In the genomic region with DNA sequence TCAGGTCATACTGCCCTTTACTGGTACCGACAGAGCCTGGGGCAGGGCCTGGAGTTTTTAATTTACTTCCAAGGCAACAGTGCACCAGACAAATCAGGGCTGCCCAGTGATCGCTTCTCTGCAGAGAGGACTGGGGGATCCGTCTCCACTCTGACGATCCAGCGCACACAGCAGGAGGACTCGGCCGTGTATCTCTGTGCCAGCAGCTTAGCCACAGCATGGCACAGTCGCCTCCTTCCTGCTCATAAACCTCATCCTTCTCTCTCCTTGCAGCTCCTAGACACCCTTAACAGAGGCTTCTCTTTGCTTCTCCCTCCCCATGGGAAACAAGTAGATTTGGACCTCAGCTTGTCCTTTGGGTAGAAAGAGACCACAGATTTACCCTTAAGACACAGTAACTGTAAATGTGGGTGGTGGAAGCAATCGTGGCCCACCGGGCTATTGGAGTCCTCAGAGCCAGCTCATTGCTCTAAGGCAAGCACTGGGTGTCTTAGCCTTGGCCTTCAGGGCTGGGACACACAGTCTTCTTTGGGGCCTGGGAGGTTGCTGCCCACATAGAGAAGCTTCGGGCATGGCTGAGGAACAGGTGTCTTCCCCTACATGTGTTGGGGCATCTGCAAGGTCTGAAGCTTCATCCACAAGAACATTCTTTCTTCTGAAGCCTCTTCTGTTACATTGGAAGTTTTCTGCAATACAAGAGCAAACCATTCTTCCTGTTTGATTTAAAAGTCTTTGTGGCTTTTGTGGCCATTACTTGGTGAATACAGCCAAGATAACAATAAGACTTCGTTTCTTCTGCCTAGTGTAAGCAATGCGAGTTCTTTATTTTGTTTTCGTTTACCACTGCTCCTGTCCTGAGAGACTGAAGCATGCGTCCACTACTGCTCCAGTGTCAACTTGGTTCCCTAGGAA, we compare ENCODE assay signal across 20 cellular contexts.
A peak's percentile ranks its signal among the peaks of the same experiment; 100 is the strongest.
DNase-seq lines count a peak whose midpoint lies in the region; ATAC-seq and TF ChIP-seq lines count a peak whose summit lies in the region.
"Had no signal": no experiment of that assay in that cellular context is flagged by ENCODE, and none has a peak within 500 bp of the region (broad histone marks: within the 10 kb centered on the region; RNA-seq: fewer than 3 reads in every experiment).

No MANE protein-coding gene starts in this region.

- no peaks in the 10 kb centered on the region for H3K9me3 Mint-ChIP-seq in activated naive CD4-positive, alpha-beta T cell treated with anti-CD3 and anti-CD28 coated beads, Interleukin-2, amount 50 U/mL, for 24 hours
- H3K9me3 Mint-ChIP-seq in activated T-helper 2 cell treated with anti-CD3 and anti-CD28 coated beads, Interferon-gamma antibody, Interleukin-2, Interleukin-4, amounts not matched to agents 10 μg/mL and 5 μg/mL and 100 μg/mL, durations not matched to agents 14 hours and 24 hours and 36 hours, result no peaks in the 10 kb centered on the region
- H3K9me3 Mint-ChIP-seq in stimulated activated effector memory CD8-positive, alpha-beta T cell treated with anti-CD3 and anti-CD28 coated beads, Interleukin-12 subunit alpha, Interleukin-12 subunit beta, amount 100 ng/mL, for 72 hours, result no peaks in the 10 kb centered on the region
- H3K9me3 Mint-ChIP-seq: memory B cell had no signal

- H3K9me3 ChIP-seq in Loucy (ENCODE audit: insufficient read depth, low read depth, low read length), result no peaks in the 10 kb centered on the region
- H3K9me3 ChIP-seq in sigmoid colon, result no peaks in the 10 kb centered on the region
- H3K9me3 ChIP-seq: tibial nerve had no signal

- TF ChIP-seq CTCF in Loucy (conservative IDR thresholded peaks at IDR 0.05; ENCODE audit: low read length) (no peak), sigmoid colon (IDR thresholded peaks at IDR 0.05) (no peak)

- H3K4me3 ChIP-seq in Loucy (ENCODE audit: low read length, poor library complexity, severe bottlenecking), result peak overlapping the region; percentile 77
- H3K4me3 ChIP-seq in sigmoid colon, result no peak overlapping the region
- H3K4me3 ChIP-seq: tibial nerve had no signal

- peaks cover 39% of the 10 kb centered on the region for H3K4me1 Mint-ChIP-seq in activated naive CD4-positive, alpha-beta T cell treated with anti-CD3 and anti-CD28 coated beads, Interleukin-2, amount 50 U/mL, for 24 hours
- H3K4me1 Mint-ChIP-seq in activated T-helper 2 cell treated with anti-CD3 and anti-CD28 coated beads, Interferon-gamma antibody, Interleukin-2, Interleukin-4, amounts not matched to agents 10 μg/mL and 5 μg/mL and 100 μg/mL, durations not matched to agents 14 hours and 24 hours and 36 hours (ENCODE audit: low read depth), result peaks cover 23% of the 10 kb centered on the region
- peaks cover 19% of the 10 kb centered on the region for H3K4me1 Mint-ChIP-seq in stimulated activated effector memory CD8-positive, alpha-beta T cell treated with anti-CD3 and anti-CD28 coated beads, Interleukin-12 subunit alpha, Interleukin-12 subunit beta, amount 100 ng/mL, for 72 hours
- H3K4me1 Mint-ChIP-seq: memory B cell had no signal

- peak overlapping the region; percentile 87 for H3K9ac ChIP-seq in Loucy (ENCODE audit: low read depth, low read length, poor library complexity, severe bottlenecking)
- H3K9ac ChIP-seq: KMS-11 had no signal

- H3K27me3 ChIP-seq in Loucy (ENCODE audit: insufficient read depth, low read length, poor library complexity, severe bottlenecking) (no peaks in the 10 kb centered on the region), sigmoid colon (no peaks in the 10 kb centered on the region)
- H3K27me3 ChIP-seq: tibial nerve had no signal

- no peak overlapping the region for H3K27ac ChIP-seq in sigmoid colon
- H3K27ac ChIP-seq: KMS-11, tibial nerve had no signal

- H4K20me1 ChIP-seq in Loucy (ENCODE audit: insufficient read depth, low read length, poor library complexity, severe bottlenecking), result no peaks in the 10 kb centered on the region

- no peaks in the 10 kb centered on the region for H3K36me3 ChIP-seq in Loucy (ENCODE audit: insufficient read depth, low read length)
- H3K36me3 ChIP-seq in sigmoid colon, result no peaks in the 10 kb centered on the region
- H3K36me3 ChIP-seq: tibial nerve had no signal

- 62 to 74% methylated on average over 15 of the region's 15 CpGs for WGBS in sigmoid colon, 2 donors

- H3K36me3 Mint-ChIP-seq in activated naive CD4-positive, alpha-beta T cell treated with anti-CD3 and anti-CD28 coated beads, Interleukin-2, amount 50 U/mL, for 24 hours, result no peaks in the 10 kb centered on the region
- H3K36me3 Mint-ChIP-seq in activated T-helper 2 cell treated with anti-CD3 and anti-CD28 coated beads, Interferon-gamma antibody, Interleukin-2, Interleukin-4, amounts not matched to agents 10 μg/mL and 5 μg/mL and 100 μg/mL, durations not matched to agents 14 hours and 24 hours and 36 hours (ENCODE audit: low read depth), result no peaks in the 10 kb centered on the region
- H3K36me3 Mint-ChIP-seq in stimulated activated effector memory CD8-positive, alpha-beta T cell treated with anti-CD3 and anti-CD28 coated beads, Interleukin-12 subunit alpha, Interleukin-12 subunit beta, amount 100 ng/mL, for 72 hours, result no peaks in the 10 kb centered on the region
- H3K36me3 Mint-ChIP-seq: memory B cell had no signal

- TF ChIP-seq POLR2A in sigmoid colon (IDR thresholded peaks at IDR 0.05), result no peak

- H3K79me2 ChIP-seq in Loucy (ENCODE audit: insufficient read depth, low read length), result peaks cover 44% of the 10 kb centered on the region

- DNase-seq in activated naive CD4-positive, alpha-beta T cell treated with anti-CD3 and anti-CD28 coated beads, Interleukin-2, amount 50 U/mL, for 16 hours, result no peak
- DNase-seq in activated T-helper 2 cell treated with anti-CD3 and anti-CD28 coated beads, Interferon-gamma antibody, Interleukin-2, Interleukin-4, amounts not matched to agents 10 μg/mL and 5 μg/mL and 100 μg/mL, durations not matched to agents 14 hours and 24 hours and 36 hours (ENCODE audit: low spot score), result no peak
- no peak for DNase-seq in stimulated activated effector memory CD8-positive, alpha-beta T cell treated with anti-CD3 and anti-CD28 coated beads, Interleukin-12 subunit alpha, Interleukin-12 subunit beta, amount 100 ng/mL, for 72 hours (ENCODE audit: low spot score in 2 of 2)
- DNase-seq in RKO (ENCODE audit: low spot score) (no peak), sigmoid colon (no peak)
- DNase-seq: activated CD4-positive, alpha-beta T cell treated with anti-CD3 and anti-CD28 coated beads, Interleukin-2, amount 50 U/mL, for 1 hour; amygdala; left colon; NCI-H187; NCI-H2227 treated with DMSO at 0.1 percent for 48 hours; retina; Right ventricle myocardium superior; stimulated activated CD4-positive, alpha-beta T cell treated with anti-CD3 and anti-CD28 coated beads, Interleukin-2, amount 100 ng/mL, for 48 hours; SW 1271 had no signal

- ATAC-seq in stimulated activated effector memory CD8-positive, alpha-beta T cell treated with anti-CD3 and anti-CD28 coated beads, Interleukin-12 subunit alpha, Interleukin-12 subunit beta, amount 100 ng/mL, for 72 hours, result peak; percentile 32
- ATAC-seq in HG03571 (IDR thresholded peaks at IDR 0.05; ENCODE audit: unreplicated experiment), result no peak
- ATAC-seq: left colon had no signal

- H3F3A ChIP-seq in Loucy (ENCODE audit: low read depth), result peaks cover 5% of the 10 kb centered on the region; the same call in 1 of the 2 replicates

- peak overlapping the region; percentile 82 for H3K4me3 Mint-ChIP-seq in activated naive CD4-positive, alpha-beta T cell treated with anti-CD3 and anti-CD28 coated beads, Interleukin-2, amount 50 U/mL, for 24 hours
- peak overlapping the region; percentile 22 for H3K4me3 Mint-ChIP-seq in activated T-helper 2 cell treated with anti-CD3 and anti-CD28 coated beads, Interferon-gamma antibody, Interleukin-2, Interleukin-4, amounts not matched to agents 10 μg/mL and 5 μg/mL and 100 μg/mL, durations not matched to agents 14 hours and 24 hours and 36 hours (ENCODE audit: low read depth)
- peak overlapping the region; percentile 53 for H3K4me3 Mint-ChIP-seq in stimulated activated effector memory CD8-positive, alpha-beta T cell treated with anti-CD3 and anti-CD28 coated beads, Interleukin-12 subunit alpha, Interleukin-12 subunit beta, amount 100 ng/mL, for 72 hours
- H3K4me3 Mint-ChIP-seq: memory B cell had no signal

- no peaks in the 10 kb centered on the region for H3K27me3 Mint-ChIP-seq in activated naive CD4-positive, alpha-beta T cell treated with anti-CD3 and anti-CD28 coated beads, Interleukin-2, amount 50 U/mL, for 24 hours
- H3K27me3 Mint-ChIP-seq in activated T-helper 2 cell treated with anti-CD3 and anti-CD28 coated beads, Interferon-gamma antibody, Interleukin-2, Interleukin-4, amounts not matched to agents 10 μg/mL and 5 μg/mL and 100 μg/mL, durations not matched to agents 14 hours and 24 hours and 36 hours (ENCODE audit: low read depth), result peaks cover 17% of the 10 kb centered on the region

- TF ChIP-seq EP300 in sigmoid colon (IDR thresholded peaks at IDR 0.05), result no peak

- intact Hi-C loops in activated T-helper 2 cell treated with anti-CD3 and anti-CD28 coated beads, Interferon-gamma antibody, Interleukin-2, Interleukin-4, amounts not matched to agents 10 μg/mL and 5 μg/mL and 100 μg/mL, durations not matched to agents 14 hours and 24 hours and 36 hours (cut with micrococcal nuclease), result no loop called here
- intact Hi-C loops in sigmoid colon (cut with DNase I), result no loop called here

- H3K4me1 ChIP-seq in Loucy (ENCODE audit: insufficient read depth, low read length, poor library complexity, severe bottlenecking) (peaks cover 52% of the 10 kb centered on the region), sigmoid colon (no peaks in the 10 kb centered on the region)

- H3K9me2 ChIP-seq in Loucy (replicated peaks; ENCODE audit: low read depth, low read length), result no peaks in the 10 kb centered on the region

- peak overlapping the region; percentile 19 for H3K27ac Mint-ChIP-seq in activated naive CD4-positive, alpha-beta T cell treated with anti-CD3 and anti-CD28 coated beads, Interleukin-2, amount 50 U/mL, for 24 hours
- no peak overlapping the region for H3K27ac Mint-ChIP-seq in activated T-helper 2 cell treated with anti-CD3 and anti-CD28 coated beads, Interferon-gamma antibody, Interleukin-2, Interleukin-4, amounts not matched to agents 10 μg/mL and 5 μg/mL and 100 μg/mL, durations not matched to agents 14 hours and 24 hours and 36 hours
- H3K27ac Mint-ChIP-seq in stimulated activated effector memory CD8-positive, alpha-beta T cell treated with anti-CD3 and anti-CD28 coated beads, Interleukin-12 subunit alpha, Interleukin-12 subunit beta, amount 100 ng/mL, for 72 hours, result peak overlapping the region; percentile 11
- H3K27ac Mint-ChIP-seq: memory B cell had no signal

- no peak overlapping the region for H2AFZ ChIP-seq in Loucy (ENCODE audit: low read length)

- H3K4me2 ChIP-seq in Loucy (ENCODE audit: low read depth, low read length, poor library complexity, severe bottlenecking), result peak overlapping the region; percentile 80
- H3K4me2 ChIP-seq: KMS-11 had no signal

Comparison
In these comparisons a context has a peak if more than half of its experiments do, and no peak if none do; other contexts are left out.
1. H3K4me3 Mint-ChIP-seq: peak in every context shown above with its lines; median percentile 82 in activated naive CD4-positive, alpha-beta T cell treated with anti-CD3 and anti-CD28 coated beads, Interleukin-2, amount 50 U/mL, for 24 hours; 53 in stimulated activated effector memory CD8-positive, alpha-beta T cell treated with anti-CD3 and anti-CD28 coated beads, Interleukin-12 subunit alpha, Interleukin-12 subunit beta, amount 100 ng/mL, for 72 hours; 22 in activated T-helper 2 cell treated with anti-CD3 and anti-CD28 coated beads, Interferon-gamma antibody, Interleukin-2, Interleukin-4, amounts not matched to agents 10 μg/mL and 5 μg/mL and 100 μg/mL, durations not matched to agents 14 hours and 24 hours and 36 hours.